ENCODE assay signal across 8 cellular contexts in genomic region chr1:107965112-107965991, GRCh38. TPM values are rescaled to one million over a fixed set of nuclear protein-coding genes. Genes with fewer than 3 reads are reported as not detected.
DNase-seq lines count a peak whose midpoint lies in the region; ATAC-seq and TF ChIP-seq lines count a peak whose summit lies in the region.

Gene VAV3 (minus strand): TSS chr1:107965180. CDS start chr1:107964869, 311 bp downstream.

- no peak for TF ChIP-seq RAD21 in neural cell (conservative IDR thresholded peaks at IDR 0.05)

- no peaks in the 10 kb centered on the region for H3K27me3 ChIP-seq in CD4-positive, alpha-beta memory T cell (ENCODE audit: insufficient read depth, low read length)
- H3K27me3 ChIP-seq in HL-60 (ENCODE audit: insufficient read depth, poor library complexity, severe bottlenecking) (no peaks in the 10 kb centered on the region), RWPE2 (ENCODE audit: insufficient read depth, poor library complexity, severe bottlenecking) (peaks cover 16% of the 10 kb centered on the region), gastroesophageal sphincter (peaks cover 50% of the 10 kb centered on the region), neural cell (ENCODE audit: insufficient read depth, low read depth, low read length) (peaks cover 32% of the 10 kb centered on the region), subcutaneous abdominal adipose tissue (ENCODE audit: control insufficient read depth in 5 of 5, insufficient read depth in 4 of 5, low read length in 5 of 5) (peaks cover 0 to 4% (median 0%) of the 10 kb centered on the region in 5 donors)

- TF ChIP-seq CTCF in HL-60 (IDR thresholded peaks at IDR 0.05; ENCODE audit: insufficient read depth, low read length) (peak; percentile 5), RWPE2 (IDR thresholded peaks at IDR 0.05; ENCODE audit: poor library complexity, severe bottlenecking) (no peak), gastroesophageal sphincter (IDR thresholded peaks at IDR 0.05) (no peak), neural cell (IDR thresholded peaks at IDR 0.05; ENCODE audit: poor library complexity, severe bottlenecking) (peak; percentile 64)

- peak in 4 of 5 donors; percentile 34 to 47 (median 41) for DNase-seq in CD4-positive, alpha-beta memory T cell
- peak; percentile 62 to 87 for DNase-seq in HL-60 (ENCODE audit: low read depth in 1 of 2, low spot score in 1 of 2)
- peak; percentile 54 for DNase-seq in RWPE2 (ENCODE audit: low spot score)
- peak; percentile 55 for DNase-seq in activated naive CD4-positive, alpha-beta T cell treated with anti-CD3 and anti-CD28 coated beads, Interleukin-2, amount 10 ng/mL, durations not matched to agents 7 days and 5 days

- intact Hi-C loops in CD4-positive, alpha-beta memory T cell (cut with micrococcal nuclease): loop anchor here (2.0 to 10.0 kb wide), 3 partner anchors 71 to 159 kb away; no protein-coding TSS in a partner anchor

- H3K79me2 ChIP-seq in neural cell (replicated peaks; ENCODE audit: insufficient read depth, low read length): no peaks in the 10 kb centered on the region

- WGBS in gastroesophageal sphincter (ENCODE audit: low coverage in 1 of 2), 2 donors: 0 to 20% methylated on average over 2 to 12 of the region's 72 CpGs

- POLR2A ChIA-PET in CD4-positive, alpha-beta memory T cell (lab: Charles Lee; ENCODE audit: partially characterized antibody): interaction anchor here (0.9 to 1.3 kb wide), 5 partner anchors 10 to 180 kb away, joined by 3 to 5 read pairs (median 3); no protein-coding TSS in a partner anchor

- H3K27me3 Mint-ChIP-seq in CD4-positive, alpha-beta memory T cell: peaks cover 3 to 8% of the 10 kb centered on the region in 2 donors
- H3K27me3 Mint-ChIP-seq in activated naive CD4-positive, alpha-beta T cell treated with anti-CD3 and anti-CD28 coated beads, Interleukin-2, amount 10 ng/mL, durations not matched to agents 7 days and 5 days: peaks cover 9% of the 10 kb centered on the region

- peak within 1 kb of the TSS; percentile 73 for H3K9ac ChIP-seq in neural cell (ENCODE audit: low read length)
- peak within 1 kb of the TSS; percentile 24 to 76 (median 68) for H3K9ac ChIP-seq in subcutaneous abdominal adipose tissue (ENCODE audit: low read length in 5 of 5)

- H3K4me2 ChIP-seq in neural cell (ENCODE audit: low read length): peak within 1 kb of the TSS; percentile 84

- no peaks in the 10 kb centered on the region for H3K9me2 ChIP-seq in neural cell (ENCODE audit: insufficient read depth, low read length)

- H3K4me3 ChIP-seq in CD4-positive, alpha-beta memory T cell (ENCODE audit: low read length in 2 of 2): peak within 1 kb of the TSS; percentile 48 to 78
- H3K4me3 ChIP-seq in HL-60 (replicated peaks; ENCODE audit: insufficient read depth, low read length): peak within 1 kb of the TSS; percentile 91
- peak within 1 kb of the TSS; percentile 52 for H3K4me3 ChIP-seq in RWPE2 (ENCODE audit: severe bottlenecking)
- H3K4me3 ChIP-seq in gastroesophageal sphincter: peak within 1 kb of the TSS; percentile 29 to 55
- H3K4me3 ChIP-seq in neural cell (ENCODE audit: low read length): peak within 1 kb of the TSS; percentile 90
- peak within 1 kb of the TSS; percentile 74 to 90 (median 82) for H3K4me3 ChIP-seq in subcutaneous abdominal adipose tissue (ENCODE audit: low read depth in 1 of 5, low read length in 5 of 5)

- H3K36me3 ChIP-seq in CD4-positive, alpha-beta memory T cell (ENCODE audit: insufficient read depth, low read length): no peaks in the 10 kb centered on the region
- no peaks in the 10 kb centered on the region for H3K36me3 ChIP-seq in RWPE2 (ENCODE audit: low read depth)
- H3K36me3 ChIP-seq in gastroesophageal sphincter: no peaks in the 10 kb centered on the region
- H3K36me3 ChIP-seq in neural cell (ENCODE audit: insufficient read depth, low read length): no peaks in the 10 kb centered on the region
- H3K36me3 ChIP-seq in subcutaneous abdominal adipose tissue (ENCODE audit: control insufficient read depth in 5 of 5, insufficient read depth in 5 of 5, low read length in 5 of 5): no peaks in the 10 kb centered on the region

- peaks cover 21% of the 10 kb centered on the region for H3K4me1 ChIP-seq in CD4-positive, alpha-beta memory T cell (ENCODE audit: insufficient read depth, low read length)
- H3K4me1 ChIP-seq in RWPE2 (ENCODE audit: insufficient read depth, poor library complexity, severe bottlenecking) (peaks cover 4% of the 10 kb centered on the region), gastroesophageal sphincter (peaks cover 0 to 25% (median 4%) of the 10 kb centered on the region in 3 donors), subcutaneous abdominal adipose tissue (ENCODE audit: control insufficient read depth in 5 of 5, insufficient read depth in 5 of 5, low read length in 5 of 5) (peaks cover 0 to 31% (median 30%) of the 10 kb centered on the region in 5 donors)

- H3K36me3 Mint-ChIP-seq in CD4-positive, alpha-beta memory T cell: peaks cover 0 to 12% of the 10 kb centered on the region in 2 donors
- no peaks in the 10 kb centered on the region for H3K36me3 Mint-ChIP-seq in activated naive CD4-positive, alpha-beta T cell treated with anti-CD3 and anti-CD28 coated beads, Interleukin-2, amount 10 ng/mL, durations not matched to agents 7 days and 5 days

- peak within 1 kb of the TSS; percentile 75 to 93 (median 89) for H3K27ac Mint-ChIP-seq in CD4-positive, alpha-beta memory T cell
- peak within 1 kb of the TSS; percentile 93 for H3K27ac Mint-ChIP-seq in activated naive CD4-positive, alpha-beta T cell treated with anti-CD3 and anti-CD28 coated beads, Interleukin-2, amount 10 ng/mL, durations not matched to agents 7 days and 5 days

- H3K9me3 ChIP-seq in CD4-positive, alpha-beta memory T cell (ENCODE audit: control insufficient read depth in 1 of 2, low read length in 2 of 2): no peaks in the 10 kb centered on the region
- H3K9me3 ChIP-seq in RWPE2 (ENCODE audit: severe bottlenecking) (no peaks in the 10 kb centered on the region), gastroesophageal sphincter (no peaks in the 10 kb centered on the region), neural cell (ENCODE audit: low read length) (no peaks in the 10 kb centered on the region), subcutaneous abdominal adipose tissue (ENCODE audit: control insufficient read depth in 5 of 5, low read length in 5 of 5) (no peaks in the 10 kb centered on the region)

- peak within 1 kb of the TSS; percentile 90 to 99 (median 93) for H3K4me3 Mint-ChIP-seq in CD4-positive, alpha-beta memory T cell
- H3K4me3 Mint-ChIP-seq in activated naive CD4-positive, alpha-beta T cell treated with anti-CD3 and anti-CD28 coated beads, Interleukin-2, amount 10 ng/mL, durations not matched to agents 7 days and 5 days: peak within 1 kb of the TSS; percentile 82

- H3K9me3 Mint-ChIP-seq in CD4-positive, alpha-beta memory T cell: no peaks in the 10 kb centered on the region
- H3K9me3 Mint-ChIP-seq in activated naive CD4-positive, alpha-beta T cell treated with anti-CD3 and anti-CD28 coated beads, Interleukin-2, amount 10 ng/mL, durations not matched to agents 7 days and 5 days: no peaks in the 10 kb centered on the region

- no peaks in the 10 kb centered on the region for H4K20me1 ChIP-seq in neural cell (ENCODE audit: insufficient read depth)

- CTCF ChIA-PET in CD4-positive, alpha-beta memory T cell (lab: Charles Lee; ENCODE audit: partially characterized antibody): interaction anchor here (0.8 to 2.4 kb wide), 6 partner anchors 10 to 183 kb away, joined by 3 to 24 read pairs (median 5); no protein-coding TSS in a partner anchor
- CTCF ChIA-PET in activated naive CD4-positive, alpha-beta T cell treated with anti-CD3 and anti-CD28 coated beads, Interleukin-2, amount 10 ng/mL, durations not matched to agents 7 days and 5 days (lab: Charles Lee): interaction anchor here (0.6 to 4.4 kb wide), 5 partner anchors 32 to 182 kb away, joined by 3 to 26 read pairs (median 3); no protein-coding TSS in a partner anchor

- peak; percentile 57 for ATAC-seq in RWPE2 (ENCODE audit: low read depth)
- ATAC-seq in gastroesophageal sphincter: peak; percentile 60
- ATAC-seq in HG03108 (IDR thresholded peaks at IDR 0.05; ENCODE audit: unreplicated experiment): no peak

- TF ChIP-seq EP300 in gastroesophageal sphincter (IDR thresholded peaks at IDR 0.05) (no peak), neural cell (conservative IDR thresholded peaks at IDR 0.05; ENCODE audit: poor library complexity, severe bottlenecking) (no peak)

- peak within 1 kb of the TSS; percentile 37 for H3K27ac ChIP-seq in CD4-positive, alpha-beta memory T cell (ENCODE audit: low read depth, low read length)
- H3K27ac ChIP-seq in HL-60 (replicated peaks) (peak within 1 kb of the TSS; percentile 88), RWPE2 (ENCODE audit: poor library complexity, severe bottlenecking) (no peak within 1 kb of the TSS), gastroesophageal sphincter (peak within 1 kb of the TSS in 3 of 4 donors; percentile 43 to 73 (median 51)), neural cell (ENCODE audit: low read length) (peak within 1 kb of the TSS; percentile 31), subcutaneous abdominal adipose tissue (ENCODE audit: low read depth, low read length) (peak within 1 kb of the TSS; percentile 37)

- no peaks in the 10 kb centered on the region for H3F3A ChIP-seq in neural cell (ENCODE audit: insufficient read depth, low read length, poor library complexity, severe bottlenecking)

- H3K4me1 Mint-ChIP-seq in CD4-positive, alpha-beta memory T cell: peaks cover 13 to 34% (median 24%) of the 10 kb centered on the region in 4 donors
- peaks cover 34% of the 10 kb centered on the region for H3K4me1 Mint-ChIP-seq in activated naive CD4-positive, alpha-beta T cell treated with anti-CD3 and anti-CD28 coated beads, Interleukin-2, amount 10 ng/mL, durations not matched to agents 7 days and 5 days

- TF ChIP-seq POLR2A in gastroesophageal sphincter (IDR thresholded peaks at IDR 0.05): no peak

- H2AFZ ChIP-seq in neural cell (ENCODE audit: low read depth, low read length): peak within 1 kb of the TSS; percentile 60

TF ChIP-seq in neural cell, 6 proteins besides CTCF, POLR2A, EP300 and RAD21:
- TF ChIP-seq SMC3 (conservative IDR thresholded peaks at IDR 0.05; ENCODE audit: poor library complexity): peak; percentile 20
- TF ChIP-seq POLR2AphosphoS5 (IDR thresholded peaks at IDR 0.05): no peak

RNA-seq across cellular contexts. Expression of gene VAV3, which starts in this region (rescaled TPM):
- 1 to 10 TPM; 1.6 to 2.9 TPM for total RNA-seq in CD4-positive, alpha-beta memory T cell
- polyA plus RNA-seq in CD4-positive, alpha-beta memory T cell: 1 to 10 TPM in 1 of 2 donors, under 1 TPM in 1; 0.43 to 2.0 TPM
- 1 to 10 TPM; 1.3 to 4.7 (median 2.9) TPM for total RNA-seq in gastroesophageal sphincter
- polyA plus RNA-seq in neural cell: 7.6 and 10.3 TPM in 2 replicates
- polyA minus RNA-seq in neural cell: 18.5 and 20.3 TPM in 2 replicates

Comparison
In these comparisons a context has a peak if more than half of its experiments do, and no peak if none do; other contexts are left out.
1. CTCF ChIP-seq: peak in HL-60 (single experiment) and neural cell (single experiment); none in RWPE2 (single experiment) and gastroesophageal sphincter (0 of 4).
2. Peak in every context shown above with its lines, with median percentiles within 50 percentile points of each other: DNase-seq and H3K4me3 ChIP-seq.